Comparison of ENCODE assay signal across 19 cellular contexts in genomic region chr6:34772940-34773339, GRCh38. TPM values are rescaled to one million over a fixed set of nuclear protein-coding genes. Genes with fewer than 3 reads are reported as not detected.
DNase-seq lines count a peak whose midpoint lies in the region; ATAC-seq, FAIRE-seq and TF ChIP-seq lines count a peak whose summit lies in the region.
"Had no signal": no experiment of that assay in that cellular context is flagged by ENCODE, and none has a peak within 500 bp of the region (broad histone marks: within the 10 kb centered on the region; RNA-seq: fewer than 3 reads in every experiment).

No MANE protein-coding gene starts in this region.

- H3K4me3 ChIP-seq in heart left ventricle (peak overlapping the region in 1 of 12 donors; percentile 21), right cardiac atrium (ENCODE audit: low read length) (no peak overlapping the region), HepG2 (replicated peaks in 1 of 3; ENCODE audit: insufficient read depth in 1 of 3, low read depth in 2 of 3, low read length in 3 of 3) (no peak overlapping the region), mammary epithelial cell (replicated peaks in 1 of 3; ENCODE audit: insufficient read depth in 1 of 3, low read depth in 2 of 3, low read length in 3 of 3) (no peak overlapping the region)
- H3K4me3 ChIP-seq: BLaER1, GM23248 had no signal

- no peak for TF ChIP-seq POLR2A in heart left ventricle (IDR thresholded peaks at IDR 0.05)
- TF ChIP-seq POLR2A in HepG2 (IDR thresholded peaks at IDR 0.05; ENCODE audit: insufficient read depth in 1 of 2, low read depth in 2 of 2, low read length in 2 of 2): no peak

- peak overlapping the region; percentile 46; the same call in 1 of the 2 replicates for H3K27ac Mint-ChIP-seq in HFFc6
- H3K27ac Mint-ChIP-seq: CD8-positive, alpha-beta T cell had no signal

- DNase-seq in heart left ventricle: no peak
- DNase-seq in right cardiac atrium: no peak
- no peak for DNase-seq in HFFc6
- DNase-seq in left ventricle myocardium superior: no peak
- no peak for DNase-seq in sciatic nerve (ENCODE audit: low spot score)
- DNase-seq in activated CD4-positive, alpha-beta T cell treated with anti-CD3 and anti-CD28 coated beads, Interleukin-2, amount 50 U/mL, for 1 hour: no peak
- DNase-seq in HepG2 (ENCODE audit: low spot score): no peak
- DNase-seq in mammary epithelial cell: no peak
- DNase-seq: 8988T; Calu3; CD8-positive, alpha-beta T cell; DMS79 treated with DMSO at 0.1 percent for 48 hours; GF-D8; GM23248 had no signal

- WGBS in heart left ventricle, 4 donors: 57 to 69% (median 62%) methylated on average over 4 of the region's 4 CpGs
- 81% methylated on average over 4 of the region's 4 CpGs for WGBS in right cardiac atrium
- WGBS in HepG2 (ENCODE audit: low lambda C conversion rate): 97% methylated on average over 4 of the region's 4 CpGs
- 97% methylated on average over 4 of the region's 4 CpGs for WGBS in mammary epithelial cell (ENCODE audit: low coverage, missing lambda C conversion rate)

- TF ChIP-seq EP300 in HepG2 (IDR thresholded peaks at IDR 0.05; ENCODE audit: low read depth in 2 of 2, low read length in 2 of 2): no peak
- TF ChIP-seq EP300 in HepG2 (CRISPR knock-in tag; IDR thresholded peaks at IDR 0.05; ENCODE audit: borderline replicate concordance): no peak

- no peak overlapping the region for H3K9ac ChIP-seq in HepG2 (ENCODE audit: insufficient read depth, low read depth, low read length)
- H3K9ac ChIP-seq in mammary epithelial cell (ENCODE audit: insufficient read depth, low read length): no peak overlapping the region
- H3K9ac ChIP-seq: BLaER1, GM23248 had no signal

- H2AFZ ChIP-seq in HepG2 (ENCODE audit: low read length) (no peak overlapping the region), mammary epithelial cell (ENCODE audit: low read depth, low read length) (no peak overlapping the region)
- H2AFZ ChIP-seq: GM23248 had no signal

- H3K27me3 ChIP-seq in heart left ventricle (no peaks in the 10 kb centered on the region), right cardiac atrium (ENCODE audit: control insufficient read depth, insufficient read depth) (no peaks in the 10 kb centered on the region), HepG2 (ENCODE audit: control insufficient read depth in 1 of 2, insufficient read depth in 2 of 2, low read length in 2 of 2) (no peaks in the 10 kb centered on the region), mammary epithelial cell (ENCODE audit: insufficient read depth, low read length) (no peaks in the 10 kb centered on the region)
- H3K27me3 ChIP-seq: BLaER1 had no signal

- H3K4me3 Mint-ChIP-seq in HFFc6: no peak overlapping the region
- H3K4me3 Mint-ChIP-seq: CD14-positive monocyte; CD8-positive, alpha-beta T cell had no signal

- H3K36me3 Mint-ChIP-seq in HFFc6 (ENCODE audit: low read depth): peaks cover 34% of the 10 kb centered on the region

- H3K4me1 ChIP-seq in heart left ventricle (peaks cover 0 to 27% (median 7%) of the 10 kb centered on the region in 12 donors), right cardiac atrium (ENCODE audit: control insufficient read depth, insufficient read depth, low read length) (no peaks in the 10 kb centered on the region), HepG2 (ENCODE audit: insufficient read depth, low read length) (no peaks in the 10 kb centered on the region), mammary epithelial cell (ENCODE audit: insufficient read depth, low read length) (no peaks in the 10 kb centered on the region)
- H3K4me1 ChIP-seq: BLaER1 had no signal

- H3K36me3 ChIP-seq in heart left ventricle (peaks cover 0 to 87% (median 78%) of the 10 kb centered on the region in 9 donors), HepG2 (replicated peaks in 1 of 2; ENCODE audit: control insufficient read depth in 1 of 2, insufficient read depth in 2 of 2, low read length in 2 of 2) (peaks cover 30 to 70% of the 10 kb centered on the region in 2 experiments), mammary epithelial cell (ENCODE audit: insufficient read depth, low read length) (peaks cover 18% of the 10 kb centered on the region)

- TF ChIP-seq CTCF in heart left ventricle (IDR thresholded peaks at IDR 0.05) (no peak), HFFc6 (IDR thresholded peaks at IDR 0.05) (no peak), HepG2 (CRISPR knock-in tag; IDR thresholded peaks at IDR 0.05) (no peak), mammary epithelial cell (conservative IDR thresholded peaks at IDR 0.05 in 1 of 2, IDR thresholded peaks at IDR 0.05 in 1 of 2; ENCODE audit: extremely low read depth in 1 of 2, insufficient read depth in 1 of 2, low read depth in 1 of 2, low read length in 2 of 2) (no peak)

- CTCF ChIA-PET in HepG2 (lab: Yijun Ruan, JAX; ENCODE audit: low intra/inter-chr PET ratio, low total read pairs): no interaction called here
- CTCF ChIA-PET in mammary epithelial cell (lab: Charles Lee; ENCODE audit: low non-redundant PET): no interaction called here

- peak in 3 of 4 donors; percentile 33 to 72 (median 60) for ATAC-seq in heart left ventricle
- ATAC-seq in right cardiac atrium: no peak
- ATAC-seq in left ventricle myocardium superior: peak; percentile 55
- ATAC-seq in sciatic nerve: peak; percentile 34
- ATAC-seq in HepG2: no peak
- ATAC-seq: CD8-positive, alpha-beta T cell; HCT116 had no signal

- in situ Hi-C loops in HepG2 (cut with HindIII; ENCODE audit: extremely low pct_ligation_motif_present, low pct_unique_long_range_greater_than_20kb): no loop called here
- in situ Hi-C loops in mammary epithelial cell (cut with MboI; ENCODE audit: low sequenced_read_pairs in 2 of 2): no loop called here

- POLR2A ChIA-PET in HepG2 (lab: Yijun Ruan, JAX): interaction anchor here (1.0 kb wide), 1 partner anchor 115 kb away, joined by 3 read pairs; no protein-coding TSS in a partner anchor

- peaks cover 19% of the 10 kb centered on the region for H3K4me1 Mint-ChIP-seq in HFFc6 (ENCODE audit: low read depth)
- H3K4me1 Mint-ChIP-seq: CD14-positive monocyte had no signal

- no peak for FAIRE-seq in HepG2 (lab: Jason Lieb, UNC)
- FAIRE-seq: GM19239, H54 had no signal

- dilution Hi-C loops in mammary epithelial cell (cut with HindIII; ENCODE audit: low sequenced_read_pairs): no loop called here

- H3K4me2 ChIP-seq in HepG2 (ENCODE audit: low read depth, low read length) (no peak overlapping the region), mammary epithelial cell (ENCODE audit: insufficient read depth, low read depth, low read length) (no peak overlapping the region)
- H3K4me2 ChIP-seq: BLaER1 had no signal

- peaks cover 5% of the 10 kb centered on the region; the same call in 1 of the 2 replicates for H3K27me3 Mint-ChIP-seq in HFFc6 (ENCODE audit: insufficient read depth)

- peak overlapping the region in 8 of 12 donors; percentile 4 to 78 (median 38) for H3K27ac ChIP-seq in heart left ventricle
- H3K27ac ChIP-seq in right cardiac atrium (ENCODE audit: low read length): no peak overlapping the region
- no peak overlapping the region for H3K27ac ChIP-seq in HepG2 (ENCODE audit: extremely low read length, insufficient read depth, low read length)
- no peak overlapping the region for H3K27ac ChIP-seq in mammary epithelial cell (ENCODE audit: insufficient read depth, low read depth, low read length)
- H3K27ac ChIP-seq: BLaER1, GM23248 had no signal

- H3K9me3 Mint-ChIP-seq in HFFc6: no peaks in the 10 kb centered on the region
- H3K9me3 Mint-ChIP-seq: CD8-positive, alpha-beta T cell had no signal

- intact Hi-C loops in heart left ventricle (cut with DNase I) (no loop called here), right cardiac atrium (cut with DNase I) (no loop called here), left ventricle myocardium superior (cut with micrococcal nuclease) (no loop called here), sciatic nerve (cut with DNase I) (no loop called here), HepG2 (cut with micrococcal nuclease; ENCODE audit: unreplicated experiment) (no loop called here), mammary epithelial cell (cut with micrococcal nuclease) (no loop called here)

- H4K20me1 ChIP-seq in HepG2 (ENCODE audit: insufficient read depth, low read length): peaks cover 2% of the 10 kb centered on the region; the same call in 1 of the 2 replicates
- no peaks in the 10 kb centered on the region for H4K20me1 ChIP-seq in mammary epithelial cell (ENCODE audit: insufficient read depth, low read length)

- BruUV-seq in HepG2 (replicated peaks; lab: Mats Ljungman, UMichigan) (no TSS peak), mammary epithelial cell (replicated peaks; lab: Mats Ljungman, UMichigan) (no TSS peak)

- H3K79me2 ChIP-seq in HepG2 (ENCODE audit: insufficient read depth, low read length) (no peaks in the 10 kb centered on the region), mammary epithelial cell (ENCODE audit: insufficient read depth, low read length) (peaks cover 8% of the 10 kb centered on the region)

- no peaks in the 10 kb centered on the region for H3K9me3 ChIP-seq in heart left ventricle
- H3K9me3 ChIP-seq in right cardiac atrium (ENCODE audit: control insufficient read depth, low read length): no peaks in the 10 kb centered on the region
- H3K9me3 ChIP-seq in HepG2 (ENCODE audit: low read length): no peaks in the 10 kb centered on the region
- no peaks in the 10 kb centered on the region for H3K9me3 ChIP-seq in mammary epithelial cell (replicated peaks; ENCODE audit: insufficient read depth, low read length)
- H3K9me3 ChIP-seq: BLaER1 had no signal

- TF ChIP-seq RAD21 in HepG2 (CRISPR knock-in tag; IDR thresholded peaks at IDR 0.05): no peak

RNA-seq across cellular contexts. Expression of gene SNRPC, which starts 15.6 kb away (rescaled TPM):
- total RNA-seq in heart left ventricle: 100 to 1,000 TPM; 122 to 223 (median 148) TPM
- 100 to 1,000 TPM; 210 to 286 TPM for polyA plus RNA-seq in heart left ventricle
- 100 to 1,000 TPM in 3 of 4 donors, 10 to 100 TPM in 1; 88.3 to 155 (median 120) TPM for total RNA-seq in right cardiac atrium
- polyA plus RNA-seq in right cardiac atrium: 236 TPM
- total RNA-seq in HFFc6 (2021; fragmentation: NEBNext Ultra II Directional; extraction: Animal tissue kit (Norgen Biotek cat#: 25700)): 100 to 1,000 TPM; 132 to 194 (median 161) TPM
- total RNA-seq in left ventricle myocardium superior: 173 TPM
- total RNA-seq in sciatic nerve: 38.4 TPM
- total RNA-seq in HepG2 (2016; rRNA removed; fragmentation: Illumina TruSeq; extraction: Trizol): 291 and 370 TPM in 2 replicates
- 161 and 169 TPM in 2 replicates for total RNA-seq in HepG2 (2016; cell fraction: cytosol; rRNA removed; fragmentation: Illumina TruSeq; extraction: Trizol; ENCODE audit: low read depth)
- 295 and 368 TPM in 2 replicates for total RNA-seq in HepG2 (2016; cell fraction: insoluble cytoplasmic fraction; rRNA removed; fragmentation: Illumina TruSeq; extraction: Trizol)
- 135 and 139 TPM in 2 replicates for total RNA-seq in HepG2 (2016; cell fraction: membrane; rRNA removed; fragmentation: Illumina TruSeq; extraction: Trizol)
- total RNA-seq in HepG2 (2016; cell fraction: nucleus; rRNA removed; fragmentation: Illumina TruSeq; extraction: Trizol): 91.8 and 101 TPM in 2 replicates
- polyA plus RNA-seq in HepG2 (2011; rRNA removed): 212 and 226 TPM in 2 replicates
- 294 and 326 TPM in 2 replicates for polyA plus RNA-seq in HepG2 (2011; cell fraction: cytosol; rRNA removed)
- 83.3 and 97.3 TPM in 2 replicates for polyA plus RNA-seq in HepG2 (2011; cell fraction: nucleus; rRNA removed)
- 181 and 228 TPM in 2 replicates for polyA plus RNA-seq in HepG2 (2012)
- 220 TPM in 2 replicates for polyA plus RNA-seq in HepG2 (2016; cell fraction: cytosol; fragmentation: Illumina TruSeq; extraction: Trizol; ENCODE audit: low read depth)
- polyA plus RNA-seq in HepG2 (2016; cell fraction: insoluble cytoplasmic fraction; fragmentation: Illumina TruSeq; extraction: Trizol; ENCODE audit: low read depth): 479 and 482 TPM in 2 replicates
- polyA plus RNA-seq in HepG2 (2016; cell fraction: membrane; fragmentation: Illumina TruSeq; extraction: Trizol; ENCODE audit: low read depth): 152 TPM in 2 replicates
- 204 and 206 TPM in 2 replicates for polyA plus RNA-seq in HepG2 (2016; cell fraction: nucleus; fragmentation: Illumina TruSeq; extraction: Trizol; ENCODE audit: insufficient read depth, low read depth)
- polyA minus RNA-seq in HepG2 (2011; rRNA and poly(A)+ RNA removed; ENCODE audit: low replicate concordance): 113 and 123 TPM in 2 replicates
- 55.6 and 55.7 TPM in 2 replicates for polyA minus RNA-seq in HepG2 (2011; cell fraction: cytosol; rRNA and poly(A)+ RNA removed)
- polyA minus RNA-seq in HepG2 (2011; cell fraction: nucleus; rRNA and poly(A)+ RNA removed): 29.7 and 31.5 TPM in 2 replicates
- total RNA-seq in mammary epithelial cell: 100 to 1,000 TPM in 1 of 2 donors, 10 to 100 TPM in 1; 37.8 to 100 TPM
- 194 TPM for polyA plus RNA-seq in mammary epithelial cell
- 64.2 TPM for polyA minus RNA-seq in mammary epithelial cell

RNA-seq across cellular contexts. Expression of gene BLTP3A, which starts 18.9 kb away (rescaled TPM):
- total RNA-seq in heart left ventricle: 10 to 100 TPM; 16.5 to 36.8 (median 22.4) TPM
- 10 to 100 TPM in 1 of 2 donors, 1 to 10 TPM in 1; 4.1 to 13.9 TPM for polyA plus RNA-seq in heart left ventricle
- 10 to 100 TPM; 13.0 to 18.8 (median 17.5) TPM for total RNA-seq in right cardiac atrium
- 4.4 TPM for polyA plus RNA-seq in right cardiac atrium
- 1 to 10 TPM; 7.2 to 9.8 (median 8.9) TPM for total RNA-seq in HFFc6 (2021; fragmentation: NEBNext Ultra II Directional; extraction: Animal tissue kit (Norgen Biotek cat#: 25700))
- total RNA-seq in left ventricle myocardium superior: 19.6 TPM
- total RNA-seq in sciatic nerve: 13.6 TPM
- total RNA-seq in HepG2 (2016; rRNA removed; fragmentation: Illumina TruSeq; extraction: Trizol): 24.0 and 39.3 TPM in 2 replicates
- 3.3 and 3.4 TPM in 2 replicates for total RNA-seq in HepG2 (2016; cell fraction: cytosol; rRNA removed; fragmentation: Illumina TruSeq; extraction: Trizol; ENCODE audit: low read depth)
- total RNA-seq in HepG2 (2016; cell fraction: insoluble cytoplasmic fraction; rRNA removed; fragmentation: Illumina TruSeq; extraction: Trizol): 23.0 and 35.8 TPM in 2 replicates
- 12.6 and 13.4 TPM in 2 replicates for total RNA-seq in HepG2 (2016; cell fraction: membrane; rRNA removed; fragmentation: Illumina TruSeq; extraction: Trizol)
- total RNA-seq in HepG2 (2016; cell fraction: nucleus; rRNA removed; fragmentation: Illumina TruSeq; extraction: Trizol): 23.1 and 25.2 TPM in 2 replicates
- 21.3 and 22.1 TPM in 2 replicates for polyA plus RNA-seq in HepG2 (2011; rRNA removed)
- 15.5 and 17.2 TPM in 2 replicates for polyA plus RNA-seq in HepG2 (2011; cell fraction: cytosol; rRNA removed)
- polyA plus RNA-seq in HepG2 (2011; cell fraction: nucleus; rRNA removed): 16.7 and 19.3 TPM in 2 replicates
- 19.5 and 21.0 TPM in 2 replicates for polyA plus RNA-seq in HepG2 (2012)
- 1.2 and 1.3 TPM in 2 replicates for polyA plus RNA-seq in HepG2 (2016; cell fraction: cytosol; fragmentation: Illumina TruSeq; extraction: Trizol; ENCODE audit: low read depth)
- 21.1 and 22.6 TPM in 2 replicates for polyA plus RNA-seq in HepG2 (2016; cell fraction: insoluble cytoplasmic fraction; fragmentation: Illumina TruSeq; extraction: Trizol; ENCODE audit: low read depth)
- polyA plus RNA-seq in HepG2 (2016; cell fraction: membrane; fragmentation: Illumina TruSeq; extraction: Trizol; ENCODE audit: low read depth): 3.2 and 3.9 TPM in 2 replicates
- 21.8 and 24.2 TPM in 2 replicates for polyA plus RNA-seq in HepG2 (2016; cell fraction: nucleus; fragmentation: Illumina TruSeq; extraction: Trizol; ENCODE audit: insufficient read depth, low read depth)
- polyA minus RNA-seq in HepG2 (2011; rRNA and poly(A)+ RNA removed; ENCODE audit: low replicate concordance): 55.6 and 84.9 TPM in 2 replicates
- polyA minus RNA-seq in HepG2 (2011; cell fraction: cytosol; rRNA and poly(A)+ RNA removed): 37.8 and 45.9 TPM in 2 replicates
- polyA minus RNA-seq in HepG2 (2011; cell fraction: nucleus; rRNA and poly(A)+ RNA removed): 30.8 and 44.8 TPM in 2 replicates
- total RNA-seq in mammary epithelial cell: 10 to 100 TPM in 1 of 2 donors, 1 to 10 TPM in 1; 9.6 to 19.2 TPM
- 4.9 TPM for polyA plus RNA-seq in mammary epithelial cell
- polyA minus RNA-seq in mammary epithelial cell: 15.8 TPM

Comparison
In these comparisons a context has a peak if more than half of its experiments do, and no peak if none do; other contexts are left out.
1. ATAC-seq: peak in heart left ventricle (3 of 4), left ventricle myocardium superior (single experiment) and sciatic nerve (single experiment); none in right cardiac atrium (0 of 2) and HepG2 (single experiment).
2. H3K27ac ChIP-seq: peak in heart left ventricle (8 of 12); none in right cardiac atrium (single experiment), HepG2 (single experiment) and mammary epithelial cell (single experiment).